In genomic region chr2:231613054-231613654, GRCh38 we compare ENCODE assay signal across 8 cellular contexts. TPM values are rescaled to one million over a fixed set of nuclear protein-coding genes. Genes with fewer than 3 reads are reported as not detected.
DNase-seq lines count a peak whose midpoint lies in the region; ATAC-seq and TF ChIP-seq lines count a peak whose summit lies in the region.

No MANE protein-coding gene starts in this region.

- no peaks in the 10 kb centered on the region for H3K36me3 Mint-ChIP-seq in activated naive CD4-positive, alpha-beta T cell treated with anti-CD3 and anti-CD28 coated beads, Interleukin-2, amount 50 U/mL, for 72 hours
- no peaks in the 10 kb centered on the region for H3K36me3 Mint-ChIP-seq in stimulated activated memory B cell treated with anti-CD40 and anti-IgM and Interleukin-4, amounts not matched to agents 10 μg/mL and 1 μg/mL and 100 μg/mL, for 72 hours

- no peaks in the 10 kb centered on the region for H3K9me3 ChIP-seq in iPS-18a (ENCODE audit: control insufficient read depth, low read depth, low read length)

- ATAC-seq in HG03571 (IDR thresholded peaks at IDR 0.05; ENCODE audit: unreplicated experiment) = peak; percentile 2
- no peak for ATAC-seq in activated naive CD4-positive, alpha-beta T cell treated with anti-CD3 and anti-CD28 coated beads, Interleukin-2, amount 50 U/mL, for 72 hours
- no peak for ATAC-seq in stimulated activated memory B cell treated with anti-CD40 and anti-IgM and Interleukin-4, amounts not matched to agents 10 μg/mL and 1 μg/mL and 100 μg/mL, for 72 hours

- peak overlapping the region; percentile 80 for H3K27ac ChIP-seq in iPS-18a (ENCODE audit: low read length)

- DNase-seq in NCI-H1092 treated with DMSO at 0.1 percent for 48 hours (lab: John Stamatoyannopoulos, UW) = peak; percentile 22
- DNase-seq in NCI-H1092 (lab: John Stamatoyannopoulos, UW) = no peak
- DNase-seq in activated naive CD4-positive, alpha-beta T cell treated with anti-CD3 and anti-CD28 coated beads, Interleukin-2, amount 50 U/mL, for 72 hours (ENCODE audit: low spot score in 2 of 2) = no peak
- DNase-seq in foreskin fibroblast = no peak
- DNase-seq in NCI-H524 treated with DMSO at 0.1 percent for 48 hours (lab: John Stamatoyannopoulos, UW) = no peak

- peak overlapping the region; percentile 57 for H3K4me3 ChIP-seq in iPS-18a (ENCODE audit: low read length)
- peak overlapping the region in 1 of 2 donors; percentile 43 for H3K4me3 ChIP-seq in foreskin fibroblast (ENCODE audit: low read depth in 1 of 2, low read length in 2 of 2)

- H3K27me3 Mint-ChIP-seq in stimulated activated memory B cell treated with anti-CD40 and anti-IgM and Interleukin-4, amounts not matched to agents 10 μg/mL and 1 μg/mL and 100 μg/mL, for 72 hours = no peaks in the 10 kb centered on the region

- no peak for TF ChIP-seq CTCF in foreskin fibroblast (IDR thresholded peaks at IDR 0.05; ENCODE audit: low read depth, low read length)

- no peaks in the 10 kb centered on the region for H3K27me3 ChIP-seq in iPS-18a (ENCODE audit: control insufficient read depth, insufficient read depth, low read length)

- H3K4me1 Mint-ChIP-seq in stimulated activated memory B cell treated with anti-CD40 and anti-IgM and Interleukin-4, amounts not matched to agents 10 μg/mL and 1 μg/mL and 100 μg/mL, for 72 hours = peaks cover 45% of the 10 kb centered on the region

- no peaks in the 10 kb centered on the region for H3K9me3 Mint-ChIP-seq in activated naive CD4-positive, alpha-beta T cell treated with anti-CD3 and anti-CD28 coated beads, Interleukin-2, amount 50 U/mL, for 72 hours
- no peaks in the 10 kb centered on the region for H3K9me3 Mint-ChIP-seq in stimulated activated memory B cell treated with anti-CD40 and anti-IgM and Interleukin-4, amounts not matched to agents 10 μg/mL and 1 μg/mL and 100 μg/mL, for 72 hours

- peak overlapping the region; percentile 94 for H3K9ac ChIP-seq in iPS-18a (ENCODE audit: low read length)

- peaks cover 31% of the 10 kb centered on the region for H3K4me1 ChIP-seq in iPS-18a (ENCODE audit: control insufficient read depth, low read depth, low read length)

- H3K27ac Mint-ChIP-seq in activated naive CD4-positive, alpha-beta T cell treated with anti-CD3 and anti-CD28 coated beads, Interleukin-2, amount 50 U/mL, for 72 hours = peak overlapping the region; percentile 90 to 98
- H3K27ac Mint-ChIP-seq in stimulated activated memory B cell treated with anti-CD40 and anti-IgM and Interleukin-4, amounts not matched to agents 10 μg/mL and 1 μg/mL and 100 μg/mL, for 72 hours = peak overlapping the region; percentile 99

- no peaks in the 10 kb centered on the region for H3K36me3 ChIP-seq in iPS-18a (ENCODE audit: control insufficient read depth, low read depth, low read length)

- H3K4me3 Mint-ChIP-seq in stimulated activated memory B cell treated with anti-CD40 and anti-IgM and Interleukin-4, amounts not matched to agents 10 μg/mL and 1 μg/mL and 100 μg/mL, for 72 hours = peak overlapping the region; percentile 82

RNA-seq across cellular contexts. Expression of gene TEX44, which starts 20.5 kb away (rescaled TPM):
- total RNA-seq in activated naive CD4-positive, alpha-beta T cell treated with anti-CD3 and anti-CD28 coated beads, Interleukin-2, amount 50 U/mL, for 72 hours = not detected
